Comparison of ENCODE assay signal across 17 cellular contexts in genomic region chr18:50240083-50240563, GRCh38. TPM values are rescaled to one million over a fixed set of nuclear protein-coding genes. Genes with fewer than 3 reads are reported as not detected.
DNase-seq lines count a peak whose midpoint lies in the region; ATAC-seq and TF ChIP-seq lines count a peak whose summit lies in the region.
"Had no signal": no experiment of that assay in that cellular context is flagged by ENCODE, and none has a peak within 500 bp of the region (broad histone marks: within the 10 kb centered on the region; RNA-seq: fewer than 3 reads in every experiment).

No MANE protein-coding gene starts in this region.

- no peak overlapping the region for H3K56ac ChIP-seq in H9 (ENCODE audit: insufficient read length, low read depth, low read length)

- H3K27ac ChIP-seq in RWPE1 (peak overlapping the region; percentile 48; the same call in 1 of the 2 replicates), H9 (ENCODE audit: insufficient read length, low read depth, low read length) (no peak overlapping the region)
- H3K27ac ChIP-seq: ascending aorta, thyroid gland had no signal

- H3K4me1 ChIP-seq in H9 (ENCODE audit: insufficient read depth, low read length): no peaks in the 10 kb centered on the region
- H3K4me1 ChIP-seq: ascending aorta, thyroid gland had no signal

- H3K4me3 Mint-ChIP-seq in stimulated activated naive CD8-positive, alpha-beta T cell treated with anti-CD3 and anti-CD28 coated beads, Interleukin-15, amount 100 ng/mL, for 72 hours: no peak overlapping the region
- no peak overlapping the region for H3K4me3 Mint-ChIP-seq in naive thymus-derived CD8-positive, alpha-beta T cell
- H3K4me3 Mint-ChIP-seq in H9: no peak overlapping the region
- H3K4me3 Mint-ChIP-seq: nephron progenitor cell had no signal

- H3K4me2 ChIP-seq in H9 (ENCODE audit: insufficient read depth, insufficient read length, low read length): no peak overlapping the region

- DNase-seq in activated naive CD4-positive, alpha-beta T cell treated with anti-CD3 and anti-CD28 coated beads, Interleukin-2, amount 50 U/mL, for 72 hours (ENCODE audit: low spot score in 2 of 2): peak; percentile 5 to 61
- DNase-seq in activated naive CD4-positive, alpha-beta T cell treated with Interleukin-2 at 50 U/mL for 16 hours: no peak
- DNase-seq in RWPE1 (ENCODE audit: low spot score) (peak; percentile 31), NCI-H146 treated with DMSO at 0.1 percent for 48 hours (lab: John Stamatoyannopoulos, UW; ENCODE audit: unreplicated experiment) (no peak), H9 (no peak)
- peak in 1 of 2 donors; percentile 14 for DNase-seq in stimulated activated naive CD8-positive, alpha-beta T cell treated with anti-CD3 and anti-CD28 coated beads, Interleukin-15, amount 100 ng/mL, for 72 hours
- no peak for DNase-seq in naive thymus-derived CD8-positive, alpha-beta T cell
- DNase-seq: activated CD4-positive, alpha-beta T cell treated with anti-CD3 and anti-CD28 coated beads for 1 hour; COR-L47; cortex of kidney; NCI-H2081; NCI-H526 treated with DMSO at 0.1 percent for 48 hours; nephron progenitor cell; thyroid gland had no signal

- no CpG with 5 or more reads among the region's 3 CpGs for WGBS in H9 (ENCODE audit: extremely low coverage, insufficient read length, low lambda C conversion rate)

- H3K14ac ChIP-seq in H9 (ENCODE audit: insufficient read depth, low read length): no peak overlapping the region

- no peak overlapping the region for H3K4ac ChIP-seq in H9 (ENCODE audit: low read depth, low read length)

- CTCF ChIA-PET in RWPE1 (lab: Yijun Ruan, JAX): no interaction called here

- H3T11ph ChIP-seq in H9 (ENCODE audit: low read length): no peak overlapping the region

- no peak overlapping the region for H2BK120ac ChIP-seq in H9 (ENCODE audit: low read depth, low read length, poor library complexity, severe bottlenecking)

- no peaks in the 10 kb centered on the region for H3K79me2 ChIP-seq in H9 (ENCODE audit: insufficient read depth, low read length)

- TF ChIP-seq CTCF in RWPE1 (conservative IDR thresholded peaks at IDR 0.05; ENCODE audit: low read depth): no peak
- no peak for TF ChIP-seq CTCF in H9 (conservative IDR thresholded peaks at IDR 0.05)

- peaks cover 5% of the 10 kb centered on the region for H3K9me3 ChIP-seq in H9 (ENCODE audit: control insufficient read depth, low read depth, low read length)
- H3K9me3 ChIP-seq: ascending aorta, thyroid gland had no signal

- no peak overlapping the region for H2BK12ac ChIP-seq in H9 (ENCODE audit: insufficient read length, low read depth, low read length)

- H3K36me3 Mint-ChIP-seq in activated naive CD4-positive, alpha-beta T cell treated with anti-CD3 and anti-CD28 coated beads, Interleukin-2, amount 50 U/mL, for 72 hours: peaks cover 12 to 20% of the 10 kb centered on the region in 2 donors
- H3K36me3 Mint-ChIP-seq in naive thymus-derived CD8-positive, alpha-beta T cell: peaks cover 0 to 24% (median 15%) of the 10 kb centered on the region in 3 donors
- peaks cover 10 to 19% (median 14%) of the 10 kb centered on the region in 3 experiments for H3K36me3 Mint-ChIP-seq in H9 (ENCODE audit: insufficient read depth in 1 of 3, low read depth in 3 of 3)

- no peak overlapping the region for H2AK5ac ChIP-seq in H9 (ENCODE audit: insufficient read length, low read length)

- no peak overlapping the region for H4K91ac ChIP-seq in H9 (ENCODE audit: insufficient read length, low read depth, low read length)

- no peaks in the 10 kb centered on the region for H4K20me1 ChIP-seq in H9 (ENCODE audit: control insufficient read depth, insufficient read depth, insufficient read length)

- H2BK20ac ChIP-seq in H9 (ENCODE audit: low read depth, low read length, poor library complexity, severe bottlenecking): no peak overlapping the region

- no peak overlapping the region for H2BK5ac ChIP-seq in H9 (ENCODE audit: insufficient read length, low read length)

- peak overlapping the region in 1 of 2 donors; percentile 7 for H3K27ac Mint-ChIP-seq in activated naive CD4-positive, alpha-beta T cell treated with anti-CD3 and anti-CD28 coated beads, Interleukin-2, amount 50 U/mL, for 72 hours
- H3K27ac Mint-ChIP-seq in stimulated activated naive CD8-positive, alpha-beta T cell treated with anti-CD3 and anti-CD28 coated beads, Interleukin-15, amount 100 ng/mL, for 72 hours: no peak overlapping the region
- H3K27ac Mint-ChIP-seq in naive thymus-derived CD8-positive, alpha-beta T cell: peak overlapping the region in 1 of 10 donors; percentile 46
- H3K27ac Mint-ChIP-seq in H9: no peak overlapping the region
- H3K27ac Mint-ChIP-seq: nephron progenitor cell had no signal

- peak; percentile 87 to 91 for ATAC-seq in activated naive CD4-positive, alpha-beta T cell treated with anti-CD3 and anti-CD28 coated beads, Interleukin-2, amount 50 U/mL, for 72 hours
- ATAC-seq in esophagus mucosa: peak; percentile 90
- peak; percentile 35 for ATAC-seq in stimulated activated naive CD8-positive, alpha-beta T cell treated with anti-CD3 and anti-CD28 coated beads, Interleukin-15, amount 100 ng/mL, for 72 hours
- ATAC-seq in naive thymus-derived CD8-positive, alpha-beta T cell: no peak
- ATAC-seq: Panc1 had no signal

- H2BK15ac ChIP-seq in H9 (ENCODE audit: low read depth, low read length): no peak overlapping the region

- H3K9me3 Mint-ChIP-seq in activated naive CD4-positive, alpha-beta T cell treated with anti-CD3 and anti-CD28 coated beads, Interleukin-2, amount 50 U/mL, for 72 hours: peaks cover 15% of the 10 kb centered on the region in 2 donors
- peaks cover 18 to 21% of the 10 kb centered on the region in 2 donors for H3K9me3 Mint-ChIP-seq in stimulated activated naive CD8-positive, alpha-beta T cell treated with anti-CD3 and anti-CD28 coated beads, Interleukin-15, amount 100 ng/mL, for 72 hours
- H3K9me3 Mint-ChIP-seq in naive thymus-derived CD8-positive, alpha-beta T cell: peaks cover 6 to 35% (median 22%) of the 10 kb centered on the region in 9 donors
- peaks cover 43% of the 10 kb centered on the region in 2 experiments for H3K9me3 Mint-ChIP-seq in H9

- H3K23me2 ChIP-seq in H9 (ENCODE audit: insufficient read length, low read depth, low read length, poor library complexity, severe bottlenecking): no peaks in the 10 kb centered on the region

- H3K9ac ChIP-seq in H9 (ENCODE audit: extremely low read depth, insufficient read length, low read length): no peak overlapping the region

- H3K18ac ChIP-seq in H9 (ENCODE audit: insufficient read length, low read depth, low read length): no peak overlapping the region

- no peaks in the 10 kb centered on the region for H3K27me3 Mint-ChIP-seq in stimulated activated naive CD8-positive, alpha-beta T cell treated with anti-CD3 and anti-CD28 coated beads, Interleukin-15, amount 100 ng/mL, for 72 hours
- H3K27me3 Mint-ChIP-seq in naive thymus-derived CD8-positive, alpha-beta T cell: peaks cover 3 to 18% (median 10%) of the 10 kb centered on the region in 5 donors
- peaks cover 2% of the 10 kb centered on the region; the same call in 1 of the 2 replicates for H3K27me3 Mint-ChIP-seq in H9 (ENCODE audit: low read depth)

- H3K79me1 ChIP-seq in H9 (ENCODE audit: insufficient read depth, low read depth, low read length, poor library complexity, severe bottlenecking): no peaks in the 10 kb centered on the region

- no peak overlapping the region for H4K8ac ChIP-seq in H9 (replicated peaks; ENCODE audit: insufficient read length, low read depth, low read length)

- POLR2A ChIA-PET in RWPE1 (lab: Yijun Ruan, JAX; ENCODE audit: low non-redundant PET): no interaction called here
- POLR2A ChIA-PET in naive thymus-derived CD8-positive, alpha-beta T cell (lab: Charles Lee): no interaction called here

- no peak overlapping the region for H3K23ac ChIP-seq in H9 (ENCODE audit: insufficient read length, low read depth, low read length)

- H3K4me1 Mint-ChIP-seq in stimulated activated naive CD8-positive, alpha-beta T cell treated with anti-CD3 and anti-CD28 coated beads, Interleukin-15, amount 100 ng/mL, for 72 hours: no peaks in the 10 kb centered on the region
- no peaks in the 10 kb centered on the region for H3K4me1 Mint-ChIP-seq in naive thymus-derived CD8-positive, alpha-beta T cell
- no peaks in the 10 kb centered on the region for H3K4me1 Mint-ChIP-seq in H9
- H3K4me1 Mint-ChIP-seq: nephron progenitor cell had no signal

- H4K5ac ChIP-seq in H9 (ENCODE audit: insufficient read length, low read depth, low read length): no peak overlapping the region

- no peaks in the 10 kb centered on the region for H3K27me3 ChIP-seq in H9 (ENCODE audit: insufficient read depth, low read length)
- H3K27me3 ChIP-seq: ascending aorta, thyroid gland had no signal

- H2AFZ ChIP-seq in H9 (ENCODE audit: low read length): no peak overlapping the region

RNA-seq across cellular contexts. Expression of gene CFAP53, which starts 26.2 kb away (rescaled TPM):
- 1 to 10 TPM in 1 of 2 donors, under 1 TPM in 1; 0.82 to 2.2 TPM for total RNA-seq in activated naive CD4-positive, alpha-beta T cell treated with anti-CD3 and anti-CD28 coated beads, Interleukin-2, amount 50 U/mL, for 72 hours
- total RNA-seq in esophagus mucosa (0.36 TPM), H9 (2021) (0.15 and 0.22 TPM in 2 replicates)
- 1 to 10 TPM; 1.2 TPM for total RNA-seq in naive thymus-derived CD8-positive, alpha-beta T cell
- polyA plus RNA-seq in naive thymus-derived CD8-positive, alpha-beta T cell: under 1 TPM in 2 of 3 donors, not detected in 1; 0.31 to 0.57 TPM
- total RNA-seq: ascending aorta had no signal

RNA-seq across cellular contexts. Expression of gene MBD1, which starts 41.2 kb away (rescaled TPM):
- total RNA-seq in activated naive CD4-positive, alpha-beta T cell treated with anti-CD3 and anti-CD28 coated beads, Interleukin-2, amount 50 U/mL, for 72 hours: 100 to 1,000 TPM in 1 of 2 donors, 10 to 100 TPM in 1; 79.7 to 123 TPM
- total RNA-seq in esophagus mucosa: 44.2 TPM
- total RNA-seq in naive thymus-derived CD8-positive, alpha-beta T cell: 100 to 1,000 TPM; 121 to 123 TPM
- polyA plus RNA-seq in naive thymus-derived CD8-positive, alpha-beta T cell: 10 to 100 TPM; 22.5 to 39.9 (median 25.2) TPM
- 57.2 and 58.1 TPM in 2 replicates for total RNA-seq in H9 (2021)

RNA-seq across cellular contexts. Expression of gene MYO5B, which starts 45.2 kb away (rescaled TPM):
- under 1 TPM; 0.27 to 0.41 TPM for total RNA-seq in activated naive CD4-positive, alpha-beta T cell treated with anti-CD3 and anti-CD28 coated beads, Interleukin-2, amount 50 U/mL, for 72 hours
- total RNA-seq in esophagus mucosa (29.6 TPM), H9 (2021) (9.0 and 9.3 TPM in 2 replicates)
- not detected for total RNA-seq in naive thymus-derived CD8-positive, alpha-beta T cell
- under 1 TPM in 1 of 3 donors, not detected in 2; 0.03 TPM for polyA plus RNA-seq in naive thymus-derived CD8-positive, alpha-beta T cell

RNA-seq across cellular contexts. Expression of gene CXXC1, which starts 47.4 kb away (rescaled TPM):
- 100 to 1,000 TPM in 1 of 2 donors, 10 to 100 TPM in 1; 88.9 to 177 TPM for total RNA-seq in activated naive CD4-positive, alpha-beta T cell treated with anti-CD3 and anti-CD28 coated beads, Interleukin-2, amount 50 U/mL, for 72 hours
- 31.4 TPM for total RNA-seq in esophagus mucosa
- total RNA-seq in naive thymus-derived CD8-positive, alpha-beta T cell: 100 to 1,000 TPM; 159 to 171 TPM
- 10 to 100 TPM; 52.2 to 84.7 (median 59.8) TPM for polyA plus RNA-seq in naive thymus-derived CD8-positive, alpha-beta T cell
- total RNA-seq in H9 (2021): 95.9 and 96.3 TPM in 2 replicates

Comparison
In these comparisons a context has a peak if more than half of its experiments do, and no peak if none do; other contexts are left out.
1. DNase-seq: peak in activated naive CD4-positive, alpha-beta T cell treated with anti-CD3 and anti-CD28 coated beads, Interleukin-2, amount 50 U/mL, for 72 hours (2 of 2) and RWPE1 (single experiment); none in activated naive CD4-positive, alpha-beta T cell treated with Interleukin-2 at 50 U/mL for 16 hours (single experiment), NCI-H146 treated with DMSO at 0.1 percent for 48 hours (single experiment), naive thymus-derived CD8-positive, alpha-beta T cell (0 of 10) and H9 (single experiment).
2. ATAC-seq: peak in activated naive CD4-positive, alpha-beta T cell treated with anti-CD3 and anti-CD28 coated beads, Interleukin-2, amount 50 U/mL, for 72 hours (2 of 2), esophagus mucosa (single experiment) and stimulated activated naive CD8-positive, alpha-beta T cell treated with anti-CD3 and anti-CD28 coated beads, Interleukin-15, amount 100 ng/mL, for 72 hours (single experiment); none in naive thymus-derived CD8-positive, alpha-beta T cell (0 of 2).